In genomic region chr6:34056301-34056700, GRCh38 we compare ENCODE assay signal across 9 cellular contexts.
DNase-seq lines count a peak whose midpoint lies in the region; ATAC-seq, FAIRE-seq and TF ChIP-seq lines count a peak whose summit lies in the region.
"Had no signal": no experiment of that assay in that cellular context is flagged by ENCODE, and none has a peak within 500 bp of the region (broad histone marks: within the 10 kb centered on the region; RNA-seq: fewer than 3 reads in every experiment).

No MANE protein-coding gene starts in this region.

- H3K4me3 ChIP-seq in fibroblast of the aortic adventitia (ENCODE audit: low read depth, low read length), result no peak overlapping the region
- H3K4me3 ChIP-seq in prostate gland, result no peak overlapping the region

- H3K36me3 ChIP-seq in prostate gland, result no peaks in the 10 kb centered on the region

- no peaks in the 10 kb centered on the region for H3K27me3 ChIP-seq in prostate gland (replicated peaks; ENCODE audit: insufficient read depth)

- no peak overlapping the region for H3K27ac ChIP-seq in prostate gland
- H3K27ac ChIP-seq: VCaP had no signal

- no peaks in the 10 kb centered on the region for H3K9me3 ChIP-seq in prostate gland

- 20% methylated on average over 21 of the region's 26 CpGs for WGBS in prostate gland

- intact Hi-C loops in prostate gland (cut with DNase I), result loop anchor here (5.0 kb wide), 1 partner anchor 96 kb away; no protein-coding TSS in a partner anchor

- FAIRE-seq in GM12891 (lab: Jason Lieb, UNC), result no peak

- H3K4me1 ChIP-seq in prostate gland (replicated peaks), result no peaks in the 10 kb centered on the region

- no peak for ATAC-seq in GM19463 (IDR thresholded peaks at IDR 0.05; ENCODE audit: unreplicated experiment)

- TF ChIP-seq CTCF in fibroblast of the aortic adventitia (IDR thresholded peaks at IDR 0.05; ENCODE audit: insufficient read depth, low read length) (no peak), prostate gland (IDR thresholded peaks at IDR 0.05) (no peak)

- DNase-seq in ELF-1 (ENCODE audit: low read depth, low spot score), result peak; percentile 95
- DNase-seq in NCI-H510A treated with DMSO at 0.1 percent for 48 hours (lab: John Stamatoyannopoulos, UW), result peak; percentile 35
- DNase-seq in fibroblast of the aortic adventitia (ENCODE audit: low read depth), result peak; percentile 70
- DNase-seq in prostate gland (ENCODE audit: low spot score), result peak; percentile 7
- DNase-seq in NCI-H774 (lab: John Stamatoyannopoulos, UW), result no peak
- DNase-seq in NCI-H1048 (lab: John Stamatoyannopoulos, UW), result no peak
- no peak for DNase-seq in GM12891 (ENCODE audit: insufficient read length, low spot score)

- TF ChIP-seq POLR2A in prostate gland (IDR thresholded peaks at IDR 0.05), result no peak
- TF ChIP-seq POLR2A in GM12891 (IDR thresholded peaks at IDR 0.05; ENCODE audit: low read depth, low read length), result no peak

TF ChIP-seq in GM12891, 5 proteins besides CTCF, POLR2A, EP300 and RAD21:
- no peak for TF ChIP-seq SPI1 (IDR thresholded peaks at IDR 0.05; ENCODE audit: low read depth, low read length)
- no peak for TF ChIP-seq POLR2AphosphoS5 (IDR thresholded peaks at IDR 0.05; ENCODE audit: low read depth, low read length)
- no peak for TF ChIP-seq PAX5 (IDR thresholded peaks at IDR 0.05; ENCODE audit: insufficient read depth, low read length, severe bottlenecking)
TF ChIP-seq in GM12891: peak in this region for 0.

Comparison
In these comparisons a context has a peak if more than half of its experiments do, and no peak if none do; other contexts are left out.
1. DNase-seq: peak in ELF-1 (single experiment), NCI-H510A treated with DMSO at 0.1 percent for 48 hours (single experiment), fibroblast of the aortic adventitia (single experiment) and prostate gland (single experiment); none in NCI-H774 (single experiment), NCI-H1048 (single experiment) and GM12891 (single experiment).